ENCODE assay signal across 8 cellular contexts in the genomic region with DNA sequence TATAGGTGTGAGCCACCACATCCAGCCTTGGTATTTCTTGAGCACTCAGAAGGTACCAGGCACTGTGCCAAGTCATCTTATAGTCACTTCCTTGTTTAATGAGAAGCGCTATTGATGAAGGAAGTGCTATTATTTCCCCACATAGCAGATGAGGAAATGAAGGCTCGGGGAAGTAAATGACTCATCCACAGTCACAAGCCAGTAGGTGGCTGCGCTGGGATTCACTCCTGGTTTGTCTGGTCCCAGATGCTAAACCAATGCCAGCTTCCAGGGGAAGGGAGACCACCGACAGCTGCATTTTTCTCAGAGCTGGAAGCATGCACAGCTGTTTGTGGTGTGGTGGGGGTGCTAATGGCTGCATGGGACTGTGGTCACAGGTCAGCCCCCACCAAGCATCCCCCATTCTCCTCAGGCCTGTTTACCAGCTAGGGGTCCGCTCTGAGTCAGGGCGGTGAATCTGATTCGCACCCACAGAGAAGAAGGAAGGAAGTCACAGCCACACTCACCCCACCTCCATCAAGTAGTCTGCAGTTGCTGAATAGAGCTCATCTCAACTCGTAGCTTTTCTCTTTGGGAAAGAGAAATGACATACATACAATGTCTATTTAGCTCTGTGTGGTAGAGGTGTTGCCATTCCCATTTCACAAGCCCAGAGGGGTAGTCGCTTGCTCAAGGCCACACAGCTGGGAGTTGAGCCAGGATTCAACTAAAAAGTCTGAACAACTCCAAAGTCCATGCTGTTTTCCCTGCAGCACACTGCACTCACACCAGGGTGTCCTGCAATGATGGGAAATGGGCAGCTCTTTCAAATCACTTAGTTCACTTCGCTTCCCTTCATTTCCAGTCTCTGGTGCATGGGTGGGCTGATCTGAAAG. TPM values are rescaled to one million over a fixed set of nuclear protein-coding genes. Genes with fewer than 3 reads are reported as not detected.
A peak's percentile ranks its signal among the peaks of the same experiment; 100 is the strongest.
DNase-seq lines count a peak whose midpoint lies in the region; ATAC-seq, FAIRE-seq and TF ChIP-seq lines count a peak whose summit lies in the region.

No MANE protein-coding gene starts in this region.

- H3K79me2 ChIP-seq in osteoblast (ENCODE audit: insufficient read depth, low read length), result peaks cover 11% of the 10 kb centered on the region

- H3K27ac Mint-ChIP-seq in chondrocyte (ENCODE audit: unreplicated experiment), result peak overlapping the region; percentile 94

- no peak for TF ChIP-seq CTCF in A549 (IDR thresholded peaks at IDR 0.05)
- peak; percentile 28 for TF ChIP-seq CTCF in chondrocyte (IDR thresholded peaks at IDR 0.05)
- TF ChIP-seq CTCF in osteoblast (IDR thresholded peaks at IDR 0.05; ENCODE audit: extremely low read depth, low read depth, low read length), result no peak
- no peak for TF ChIP-seq CTCF in vagina (IDR thresholded peaks at IDR 0.05)

- H3K36me3 ChIP-seq in osteoblast (ENCODE audit: insufficient read depth, low read length), result no peaks in the 10 kb centered on the region
- no peaks in the 10 kb centered on the region for H3K36me3 ChIP-seq in vagina

- H3K27me3 ChIP-seq in osteoblast (ENCODE audit: insufficient read depth, low read length), result no peaks in the 10 kb centered on the region
- no peaks in the 10 kb centered on the region for H3K27me3 ChIP-seq in vagina

- H3K36me3 Mint-ChIP-seq in chondrocyte (ENCODE audit: low read depth), result no peaks in the 10 kb centered on the region

- H3K9me3 ChIP-seq in A549, result no peaks in the 10 kb centered on the region
- no peaks in the 10 kb centered on the region for H3K9me3 ChIP-seq in osteoblast (ENCODE audit: low read depth, low read length)
- H3K9me3 ChIP-seq in vagina, result no peaks in the 10 kb centered on the region

- intact Hi-C loops in vagina (cut with DNase I), result no loop called here

- H3K4me2 ChIP-seq in A549, result peak overlapping the region; percentile 76
- H3K4me2 ChIP-seq in osteoblast (ENCODE audit: insufficient read depth, low read length), result peak overlapping the region; percentile 11

- no peaks in the 10 kb centered on the region for H3K27me3 Mint-ChIP-seq in chondrocyte (ENCODE audit: low read depth)

- ATAC-seq in A549 (peak; percentile 51), HG02981 (IDR thresholded peaks at IDR 0.05; ENCODE audit: unreplicated experiment) (no peak)
- ATAC-seq in activated CD4-positive, CD25-positive, alpha-beta regulatory T cell treated with anti-CD3 and anti-CD28 coated beads, Interleukin-2, amount 50 U/mL, for 24 hours, result peak; percentile 83 to 86

- no peak overlapping the region for H2AFZ ChIP-seq in osteoblast (ENCODE audit: low read length)

- peak; percentile 20 to 67; a peak in 1 of 5 replicates for TF ChIP-seq EP300 in A549 (IDR thresholded peaks at IDR 0.05)

- H4K20me1 ChIP-seq in osteoblast (ENCODE audit: insufficient read depth, low read length), result no peaks in the 10 kb centered on the region

- H3K27ac ChIP-seq in A549 (peak overlapping the region; percentile 89 to 96), osteoblast (ENCODE audit: low read depth, low read length) (peak overlapping the region; percentile 83), vagina (peak overlapping the region; percentile 66)

- 32% methylated on average over 9 of the region's 10 CpGs for WGBS in A549 (ENCODE audit: missing lambda C conversion rate)

- POLR2A ChIA-PET in A549 (lab: Yijun Ruan, JAX), result interaction anchor here (1.1 to 2.8 kb wide), 9 partner anchors 9 to 125 kb away, joined by 3 to 9 read pairs (median 5); a partner anchor contains a TSS

- CTCF ChIA-PET in A549 (lab: Yijun Ruan, JAX), result interaction anchor here (0.6 to 4.2 kb wide), 20 partner anchors 9 to 471 kb away, joined by 3 to 35 read pairs (median 3); a partner anchor contains a TSS

- H3K4me3 ChIP-seq in A549 (no peak overlapping the region), osteoblast (ENCODE audit: insufficient read depth, low read length) (no peak overlapping the region), vagina (no peak overlapping the region)

- TF ChIP-seq RAD21 in A549 (conservative IDR thresholded peaks at IDR 0.05 in 1 of 2, IDR thresholded peaks at IDR 0.05 in 1 of 2), result no peak

- peak overlapping the region; percentile 13 for H3K4me3 Mint-ChIP-seq in chondrocyte (ENCODE audit: unreplicated experiment)

- no peaks in the 10 kb centered on the region for H3K9me3 Mint-ChIP-seq in chondrocyte (ENCODE audit: low read depth)

- TF ChIP-seq POLR2A in A549 (IDR thresholded peaks at IDR 0.05; ENCODE audit: low read length) (no peak), vagina (IDR thresholded peaks at IDR 0.05) (no peak)

- H3K4me1 Mint-ChIP-seq in chondrocyte (ENCODE audit: low read depth), result peaks cover 92% of the 10 kb centered on the region

- FAIRE-seq in A549 (lab: Jason Lieb, UNC), result no peak

- DNase-seq in A549 (ENCODE audit: low read depth in 1 of 2, low spot score in 1 of 2) (peak; percentile 48 to 80), HuH-7.5 (ENCODE audit: low spot score) (peak; percentile 50), chondrocyte (ENCODE audit: low spot score) (no peak), osteoblast (ENCODE audit: insufficient read length, low spot score, missing footprints) (peak; percentile 47), vagina (ENCODE audit: extremely low spot score in 2 of 2) (no peak), middle frontal gyrus (ENCODE audit: extremely low spot score, low spot score) (no peak)

- H3K4me1 ChIP-seq in A549 (peaks cover 81% of the 10 kb centered on the region), osteoblast (ENCODE audit: insufficient read depth, low read length) (peaks cover 82% of the 10 kb centered on the region), vagina (peaks cover 79% of the 10 kb centered on the region)

TF ChIP-seq in A549, 52 proteins besides CTCF, POLR2A, EP300 and RAD21 (continues in another document):
- TF ChIP-seq TFCP2L1 (CRISPR knock-in tag; IDR thresholded peaks at IDR 0.05) (no peak), KDM5A (IDR thresholded peaks at IDR 0.05) (no peak), CBX2 (IDR thresholded peaks at IDR 0.05; ENCODE audit: borderline replicate concordance, low read depth) (no peak), SREBF2 (IDR thresholded peaks at IDR 0.05) (no peak), JUNB (IDR thresholded peaks at IDR 0.05) (no peak; the same call in 1 of the 2 replicates), CEBPB (IDR thresholded peaks at IDR 0.05) (peak; percentile 64 to 65; a peak in 3 of 4 replicates), FOSB (CRISPR knock-in tag; IDR thresholded peaks at IDR 0.05) (no peak), RNF2 (IDR thresholded peaks at IDR 0.05; ENCODE audit: borderline replicate concordance, low read depth) (no peak), MYC (IDR thresholded peaks at IDR 0.05; ENCODE audit: borderline replicate concordance, low read length) (no peak), EHMT2 (IDR thresholded peaks at IDR 0.05; ENCODE audit: low read depth) (no peak), NFE2L2 (conservative IDR thresholded peaks at IDR 0.05; ENCODE audit: low read length) (no peak), BHLHE40 (IDR thresholded peaks at IDR 0.05; ENCODE audit: low read depth, low read length) (no peak), RCOR1 (IDR thresholded peaks at IDR 0.05; ENCODE audit: low read depth, low read length) (0 out of 2 replicates have a peak, but pooled peaks have one; percentile 21), JUN (IDR thresholded peaks at IDR 0.05) (peak in 1 of 2 experiments; percentile 53; a peak in 2 of 5 replicates), FOXS1 (CRISPR knock-in tag; IDR thresholded peaks at IDR 0.05) (no peak), TP53 (CRISPR knock-in tag; IDR thresholded peaks at IDR 0.05) (no peak), MAFK (IDR thresholded peaks at IDR 0.05; ENCODE audit: partially characterized antibody) (no peak)
- TF ChIP-seq, protein P1, sequence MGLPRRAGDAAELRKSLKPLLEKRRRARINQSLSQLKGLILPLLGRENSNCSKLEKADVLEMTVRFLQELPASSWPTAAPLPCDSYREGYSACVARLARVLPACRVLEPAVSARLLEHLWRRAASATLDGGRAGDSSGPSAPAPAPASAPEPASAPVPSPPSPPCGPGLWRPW (IDR thresholded peaks at IDR 0.05), result no peak
- TF ChIP-seq, protein P2, sequence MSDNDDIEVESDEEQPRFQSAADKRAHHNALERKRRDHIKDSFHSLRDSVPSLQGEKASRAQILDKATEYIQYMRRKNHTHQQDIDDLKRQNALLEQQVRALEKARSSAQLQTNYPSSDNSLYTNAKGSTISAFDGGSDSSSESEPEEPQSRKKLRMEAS (IDR thresholded peaks at IDR 0.05), result no peak; the same call in 1 of the 2 replicates
- TF ChIP-seq, protein P3, sequence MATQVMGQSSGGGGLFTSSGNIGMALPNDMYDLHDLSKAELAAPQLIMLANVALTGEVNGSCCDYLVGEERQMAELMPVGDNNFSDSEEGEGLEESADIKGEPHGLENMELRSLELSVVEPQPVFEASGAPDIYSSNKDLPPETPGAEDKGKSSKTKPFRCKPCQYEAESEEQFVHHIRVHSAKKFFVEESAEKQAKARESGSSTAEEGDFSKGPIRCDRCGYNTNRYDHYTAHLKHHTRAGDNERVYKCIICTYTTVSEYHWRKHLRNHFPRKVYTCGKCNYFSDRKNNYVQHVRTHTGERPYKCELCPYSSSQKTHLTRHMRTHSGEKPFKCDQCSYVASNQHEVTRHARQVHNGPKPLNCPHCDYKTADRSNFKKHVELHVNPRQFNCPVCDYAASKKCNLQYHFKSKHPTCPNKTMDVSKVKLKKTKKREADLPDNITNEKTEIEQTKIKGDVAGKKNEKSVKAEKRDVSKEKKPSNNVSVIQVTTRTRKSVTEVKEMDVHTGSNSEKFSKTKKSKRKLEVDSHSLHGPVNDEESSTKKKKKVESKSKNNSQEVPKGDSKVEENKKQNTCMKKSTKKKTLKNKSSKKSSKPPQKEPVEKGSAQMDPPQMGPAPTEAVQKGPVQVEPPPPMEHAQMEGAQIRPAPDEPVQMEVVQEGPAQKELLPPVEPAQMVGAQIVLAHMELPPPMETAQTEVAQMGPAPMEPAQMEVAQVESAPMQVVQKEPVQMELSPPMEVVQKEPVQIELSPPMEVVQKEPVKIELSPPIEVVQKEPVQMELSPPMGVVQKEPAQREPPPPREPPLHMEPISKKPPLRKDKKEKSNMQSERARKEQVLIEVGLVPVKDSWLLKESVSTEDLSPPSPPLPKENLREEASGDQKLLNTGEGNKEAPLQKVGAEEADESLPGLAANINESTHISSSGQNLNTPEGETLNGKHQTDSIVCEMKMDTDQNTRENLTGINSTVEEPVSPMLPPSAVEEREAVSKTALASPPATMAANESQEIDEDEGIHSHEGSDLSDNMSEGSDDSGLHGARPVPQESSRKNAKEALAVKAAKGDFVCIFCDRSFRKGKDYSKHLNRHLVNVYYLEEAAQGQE (IDR thresholded peaks at IDR 0.05), result no peak

RNA-seq across cellular contexts. Expression of a gene that starts 6.3 kb away (rescaled TPM):
- polyA plus RNA-seq in A549 (2011; rRNA removed) (4.9 and 6.3 TPM in 2 replicates), A549 (2017; fragmentation: RNase III; extraction: RNeasy Plus Mini Kit Qiagen cat#74134 plus additional on column Dnase treatment) (9.9 to 17.1 TPM (median 14.4 TPM) in 3 replicates)
- 3.3 and 5.0 TPM in 2 replicates for polyA plus RNA-seq in A549 (2012; cell fraction: cytosol; rRNA removed)
- polyA plus RNA-seq in A549 (2012; cell fraction: nucleus; rRNA removed), result 21.8 and 25.3 TPM in 2 replicates
- polyA minus RNA-seq in A549 (2011; rRNA and poly(A)+ RNA removed), result 9.0 and 9.7 TPM in 2 replicates
- total RNA-seq in chondrocyte (210 to 446 TPM (median 215 TPM) in 3 replicates), osteoblast (493 and 546 TPM in 2 replicates), vagina (52.5 TPM)

Comparison
In these comparisons a context has a peak if more than half of its experiments do, and no peak if none do; other contexts are left out.
1. DNase-seq: peak in A549 (2 of 2), HuH-7.5 (single experiment) and osteoblast (single experiment); none in chondrocyte (single experiment), vagina (0 of 2) and middle frontal gyrus (single experiment).
2. Peak in every context shown above with its lines, with median percentiles within 50 percentile points of each other: H3K27ac ChIP-seq.